Comparison of ENCODE assay signal across 8 cellular contexts in the genomic region with DNA sequence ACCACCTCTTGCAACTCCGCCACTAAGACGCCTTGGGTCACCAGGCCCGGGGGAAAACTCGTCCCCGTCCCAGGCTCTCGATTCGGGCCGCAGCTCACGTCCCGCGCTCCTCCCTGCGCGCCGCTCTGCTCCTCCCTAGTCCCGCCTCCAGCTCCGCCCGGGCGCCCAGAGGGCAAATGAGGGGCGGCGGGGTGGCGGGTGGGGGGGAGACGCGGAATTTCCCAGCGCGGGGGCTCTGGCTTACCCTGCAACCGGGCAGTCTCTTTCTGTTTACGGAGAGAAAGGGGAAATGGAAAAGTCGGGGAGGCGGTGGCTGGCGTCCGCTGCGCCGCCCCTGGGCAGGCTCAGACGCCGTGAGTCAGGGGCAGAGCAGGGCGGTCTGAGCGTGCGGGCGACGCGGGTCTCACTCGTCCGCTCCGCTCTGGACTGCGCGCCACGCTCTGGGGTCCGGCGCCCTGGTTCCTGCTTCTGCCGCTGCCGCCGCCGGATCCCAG.
DNase-seq lines count a peak whose midpoint lies in the region; ATAC-seq, FAIRE-seq and TF ChIP-seq lines count a peak whose summit lies in the region.

TSS of gene MAP3K8 (plus strand) at position 406 of the 494 bp plus-strand sequence. CDS start 4,755 bp downstream, outside the sequence.

- H3K36me3 ChIP-seq in mucosa of stomach (ENCODE audit: control insufficient read depth, insufficient read depth, low read length) = no peaks in the 10 kb centered on the region

- no peaks in the 10 kb centered on the region for H3K27me3 ChIP-seq in mucosa of stomach (ENCODE audit: control insufficient read depth, insufficient read depth, low read length)

- peaks cover 46% of the 10 kb centered on the region for H3K4me1 ChIP-seq in mucosa of stomach (ENCODE audit: control insufficient read depth, insufficient read depth, low read length)

- no peaks in the 10 kb centered on the region for H3K9me3 ChIP-seq in mucosa of stomach (ENCODE audit: control insufficient read depth, low read length)

- TF ChIP-seq POLR2A in erythroblast (IDR thresholded peaks at IDR 0.05; ENCODE audit: low read length) = peak; percentile 56

- peak within 1 kb of the TSS; percentile 72 for H3K4me3 ChIP-seq in mucosa of stomach (ENCODE audit: low read length)

- ATAC-seq in HG03439 (IDR thresholded peaks at IDR 0.05; ENCODE audit: unreplicated experiment) = peak; percentile 60

- H3K9ac ChIP-seq in mucosa of stomach (ENCODE audit: low read length) = peak within 1 kb of the TSS; percentile 99

- FAIRE-seq in GM19239 (lab: Jason Lieb, UNC) = peak; percentile 82

- DNase-seq in CD1c-positive myeloid dendritic cell (ENCODE audit: extremely low spot score) (peak; percentile 98), GM19239 (ENCODE audit: insufficient read length, low spot score) (no peak), OCI-M2 (lab: John Stamatoyannopoulos, UW; ENCODE audit: unreplicated experiment) (peak; percentile 21), erythroblast (lab: John Stamatoyannopoulos, UW) (peak; percentile 83 to 90)
- peak; percentile 90 for DNase-seq in activated T-cell treated with anti-CD3 and anti-CD28 coated beads, Interleukin-2, amount 50 U/mL, for 1 hour
- DNase-seq in stimulated activated CD8-positive, alpha-beta memory T cell treated with anti-CD3 and anti-CD28 coated beads, Interleukin-7, amount 100 ng/mL, for 1 hour (ENCODE audit: low read depth in 2 of 2) = peak; percentile 62 to 67
